In genomic region chr15:88622605-88622975, GRCh38 we compare ENCODE assay signal across 8 cellular contexts. TPM values are rescaled to one million over a fixed set of nuclear protein-coding genes. Genes with fewer than 3 reads are reported as not detected.
A peak's percentile ranks its signal among the peaks of the same experiment; 100 is the strongest.
DNase-seq lines count a peak whose midpoint lies in the region; ATAC-seq and TF ChIP-seq lines count a peak whose summit lies in the region.

No MANE protein-coding gene starts in this region.

- peak; percentile 3 for ATAC-seq in HG02981 (IDR thresholded peaks at IDR 0.05; ENCODE audit: unreplicated experiment)

- no peaks in the 10 kb centered on the region for H3K27me3 ChIP-seq in A673 (replicated peaks; ENCODE audit: insufficient read depth, low read depth, low read length, poor library complexity)
- H3K27me3 ChIP-seq in brain microvascular endothelial cell (replicated peaks), result no peaks in the 10 kb centered on the region
- no peaks in the 10 kb centered on the region for H3K27me3 ChIP-seq in muscle layer of colon (ENCODE audit: control insufficient read depth in 1 of 2, insufficient read depth in 2 of 2, low read length in 2 of 2)

- peak overlapping the region; percentile 96 for H3K27ac ChIP-seq in A673 (ENCODE audit: low read depth, low read length, poor library complexity, severe bottlenecking)
- H3K27ac ChIP-seq in brain microvascular endothelial cell, result peak overlapping the region; percentile 96
- H3K27ac ChIP-seq in muscle layer of colon (ENCODE audit: low read depth, low read length), result peak overlapping the region; percentile 84

- in situ Hi-C loops in brain microvascular endothelial cell (cut with HindIII; ENCODE audit: low pct_ligation_motif_present, low sequenced_read_pairs), result no loop called here

- DNase-seq in A673 (ENCODE audit: low spot score) (no peak), brain microvascular endothelial cell (no peak), amygdala (lab: John Stamatoyannopoulos, UW) (no peak), NCI-H1436 (lab: John Stamatoyannopoulos, UW) (no peak), KG1 (lab: John Stamatoyannopoulos, UW) (no peak)
- no peak for DNase-seq in activated effector memory CD4-positive, alpha-beta T cell treated with Interleukin-2 at 50 U/mL for 16 hours

- H3K36me3 ChIP-seq in A673 (ENCODE audit: insufficient read depth, low read length, poor library complexity, severe bottlenecking) (peaks cover 16% of the 10 kb centered on the region), brain microvascular endothelial cell (replicated peaks) (peaks cover 20% of the 10 kb centered on the region), muscle layer of colon (ENCODE audit: insufficient read depth, low read length) (peaks cover 2% of the 10 kb centered on the region)

- CTCF ChIA-PET in A673 (lab: Charles Lee), result no interaction called here

- intact Hi-C loops in A673 (cut with micrococcal nuclease; ENCODE audit: unreplicated experiment), result loop anchor here (5.0 kb wide), 1 partner anchor 210 kb away; no protein-coding TSS in a partner anchor

- TF ChIP-seq CTCF in A673 (conservative IDR thresholded peaks at IDR 0.05; ENCODE audit: low read depth, low read length) (no peak), brain microvascular endothelial cell (IDR thresholded peaks at IDR 0.05; ENCODE audit: low read depth, low read length, missing control alignments) (no peak)

- H3K4me1 ChIP-seq in A673 (ENCODE audit: insufficient read depth, low read length, poor library complexity, severe bottlenecking) (peaks cover 16% of the 10 kb centered on the region), muscle layer of colon (ENCODE audit: insufficient read depth, low read length) (peaks cover 27% of the 10 kb centered on the region)

- BruUV-seq in A673 (replicated peaks; lab: Mats Ljungman, UMichigan), result no TSS peak

- H3K9me3 ChIP-seq in A673 (ENCODE audit: low read depth, low read length, poor library complexity, severe bottlenecking) (no peaks in the 10 kb centered on the region), muscle layer of colon (ENCODE audit: low read length) (no peaks in the 10 kb centered on the region)

- POLR2A ChIA-PET in A673 (lab: Charles Lee; ENCODE audit: low non-redundant PET), result no interaction called here

- peak overlapping the region; percentile 86 for H3K4me3 ChIP-seq in A673 (ENCODE audit: low read depth, low read length, poor library complexity, severe bottlenecking)
- peak overlapping the region; percentile 89 for H3K4me3 ChIP-seq in brain microvascular endothelial cell (ENCODE audit: low read depth, low read length)
- peak overlapping the region; percentile 85 to 86 for H3K4me3 ChIP-seq in muscle layer of colon (ENCODE audit: low read depth in 1 of 2, low read length in 2 of 2)

- peak overlapping the region; percentile 80 for H3K9ac ChIP-seq in muscle layer of colon (ENCODE audit: low read length)

RNA-seq across cellular contexts. Expression of gene AEN, which starts 1.4 kb away (rescaled TPM):
- 44.4 and 52.4 TPM in 2 replicates for total RNA-seq in A673 (2021)

RNA-seq across cellular contexts. Expression of gene ISG20, which starts 16.2 kb away (rescaled TPM):
- total RNA-seq in A673 (2021), result 1.8 and 3.3 TPM in 2 replicates
